17 cellular contexts compared by ENCODE assay signal in the genomic region with DNA sequence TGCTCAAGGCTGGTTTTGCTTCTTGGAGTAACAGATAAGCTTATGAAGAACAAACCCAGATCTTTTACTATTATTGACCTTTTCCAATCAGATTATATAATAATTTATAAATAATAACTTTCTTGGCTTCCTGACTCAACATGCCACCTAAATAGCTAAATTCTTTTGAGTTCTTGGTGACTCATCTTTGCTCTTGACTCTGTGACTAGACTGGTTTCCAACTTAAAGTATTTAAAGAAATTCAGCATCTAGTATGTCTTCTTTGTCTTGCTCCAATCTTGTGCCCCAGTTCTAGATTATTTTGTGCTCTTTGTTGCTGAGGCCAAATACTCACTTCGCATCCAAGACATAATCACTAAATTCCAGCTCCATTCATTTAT.
A peak's percentile ranks its signal among the peaks of the same experiment; 100 is the strongest.
DNase-seq lines count a peak whose midpoint lies in the region; ATAC-seq and TF ChIP-seq lines count a peak whose summit lies in the region.
"Had no signal": no experiment of that assay in that cellular context is flagged by ENCODE, and none has a peak within 500 bp of the region (broad histone marks: within the 10 kb centered on the region; RNA-seq: fewer than 3 reads in every experiment).

No MANE protein-coding gene starts in this region.

- H3K4me1 ChIP-seq in PC-3 (ENCODE audit: insufficient read depth, low read length): peaks cover 4% of the 10 kb centered on the region; the same call in 1 of the 2 replicates
- H3K4me1 ChIP-seq in parathyroid adenoma: peaks cover 66% of the 10 kb centered on the region
- no peaks in the 10 kb centered on the region for H3K4me1 ChIP-seq in tibial nerve
- H3K4me1 ChIP-seq in HAP-1: no peaks in the 10 kb centered on the region; the same call in 1 of the 2 replicates

- no TSS peak for BruUV-seq in PC-3 (replicated peaks; lab: Mats Ljungman, UMichigan)

- DNase-seq in GM03348 (ENCODE audit: low spot score) (peak; percentile 34), PC-3 (peak; percentile 50), SIG-M5 (lab: John Stamatoyannopoulos, UW) (no peak), tibial nerve (ENCODE audit: low spot score in 2 of 2) (no peak), HAP-1 (ENCODE audit: low spot score in 2 of 2) (no peak)
- no peak for DNase-seq in central memory CD8-positive, alpha-beta T cell (ENCODE audit: low spot score in 2 of 2)
- DNase-seq: activated naive CD4-positive, alpha-beta T cell; CD4-positive, alpha-beta T cell; central memory CD4-positive, alpha-beta T cell; kidney; NCI-H187 treated with DMSO at 0.1 percent for 48 hours; NCI-H524 treated with DMSO at 0.1 percent for 48 hours had no signal

- H3K4me2 ChIP-seq in PC-3 (ENCODE audit: low read length) (no peak overlapping the region), parathyroid adenoma (ENCODE audit: low read length) (no peak overlapping the region)

- H3K27me3 ChIP-seq in PC-3 (ENCODE audit: low read length) (no peaks in the 10 kb centered on the region), parathyroid adenoma (ENCODE audit: control insufficient read depth, insufficient read depth, low read length) (no peaks in the 10 kb centered on the region), tibial nerve (no peaks in the 10 kb centered on the region), HAP-1 (ENCODE audit: low read depth) (no peaks in the 10 kb centered on the region)

- H3K9me2 ChIP-seq in PC-3 (replicated peaks; ENCODE audit: low read length): 0 out of 2 replicates have a peak, but pooled peaks cover 3% of the 10 kb centered on the region

- 91 to 97% methylated on average over 1 of the region's 1 CpG for WGBS in tibial nerve, 2 donors

- H4K20me1 ChIP-seq in PC-3 (ENCODE audit: low read length): no peaks in the 10 kb centered on the region

- no peak overlapping the region for H3K27ac ChIP-seq in PC-3 (ENCODE audit: low read length)
- peak overlapping the region; percentile 14 for H3K27ac ChIP-seq in parathyroid adenoma
- no peak overlapping the region for H3K27ac ChIP-seq in tibial nerve
- H3K27ac ChIP-seq: HL-60 had no signal

- H3K4me1 Mint-ChIP-seq in central memory CD8-positive, alpha-beta T cell: peaks cover 47% of the 10 kb centered on the region

- no peak for TF ChIP-seq POLR2A in tibial nerve (IDR thresholded peaks at IDR 0.05)

- no peaks in the 10 kb centered on the region for H3K9me3 ChIP-seq in PC-3 (ENCODE audit: low read length)
- H3K9me3 ChIP-seq in parathyroid adenoma (ENCODE audit: control insufficient read depth, low read length): no peaks in the 10 kb centered on the region
- no peaks in the 10 kb centered on the region for H3K9me3 ChIP-seq in tibial nerve
- H3K9me3 ChIP-seq in HAP-1: no peaks in the 10 kb centered on the region

- peaks cover 1% of the 10 kb centered on the region for H3K36me3 Mint-ChIP-seq in central memory CD8-positive, alpha-beta T cell (ENCODE audit: insufficient read depth)
- H3K36me3 Mint-ChIP-seq: WTC11 had no signal

- CTCF ChIA-PET in PC-3 (lab: Charles Lee): interaction anchor here (0.6 kb wide), 1 partner anchor 82 kb away, joined by 3 read pairs; no protein-coding TSS in a partner anchor

- no peaks in the 10 kb centered on the region for H3K36me3 ChIP-seq in PC-3 (ENCODE audit: low read depth, low read length)
- H3K36me3 ChIP-seq in parathyroid adenoma (ENCODE audit: control insufficient read depth, insufficient read depth, low read length): no peaks in the 10 kb centered on the region
- H3K36me3 ChIP-seq in tibial nerve: no peaks in the 10 kb centered on the region
- H3K36me3 ChIP-seq in HAP-1 (replicated peaks): no peaks in the 10 kb centered on the region

- H3K4me3 Mint-ChIP-seq in central memory CD8-positive, alpha-beta T cell: no peak overlapping the region
- H3K4me3 Mint-ChIP-seq: CD4-positive, alpha-beta T cell; WTC11 had no signal

- no peaks in the 10 kb centered on the region for H3K9me3 Mint-ChIP-seq in central memory CD8-positive, alpha-beta T cell
- H3K9me3 Mint-ChIP-seq: CD4-positive, alpha-beta T cell; WTC11 had no signal

- H2AFZ ChIP-seq in PC-3 (ENCODE audit: low read length): no peak overlapping the region
- no peak overlapping the region for H2AFZ ChIP-seq in parathyroid adenoma

- in situ Hi-C loops in HAP-1 (cut with MboI; ENCODE audit: low sequenced_read_pairs): no loop called here

- no peak overlapping the region for H3K9ac ChIP-seq in PC-3 (ENCODE audit: low read length)
- no peak overlapping the region for H3K9ac ChIP-seq in parathyroid adenoma

- POLR2A ChIA-PET in PC-3 (lab: Charles Lee; ENCODE audit: unreplicated experiment): no interaction called here

- peak overlapping the region; percentile 72 for H3K27ac Mint-ChIP-seq in central memory CD8-positive, alpha-beta T cell (ENCODE audit: low read depth)
- H3K27ac Mint-ChIP-seq: CD4-positive, alpha-beta T cell; progenitor cell of endocrine pancreas; WTC11 had no signal

- H3K27me3 Mint-ChIP-seq in central memory CD8-positive, alpha-beta T cell: no peaks in the 10 kb centered on the region
- H3K27me3 Mint-ChIP-seq: CD4-positive, alpha-beta T cell; progenitor cell of endocrine pancreas had no signal

- H3K4me3 ChIP-seq in PC-3 (ENCODE audit: low read length) (no peak overlapping the region), parathyroid adenoma (ENCODE audit: low read depth, low read length) (no peak overlapping the region), tibial nerve (no peak overlapping the region), HAP-1 (no peak overlapping the region)

- no peak for TF ChIP-seq CTCF in PC-3 (conservative IDR thresholded peaks at IDR 0.05; ENCODE audit: low read depth, low read length)
- no peak for TF ChIP-seq CTCF in parathyroid adenoma (IDR thresholded peaks at IDR 0.05)
- no peak for TF ChIP-seq CTCF in tibial nerve (IDR thresholded peaks at IDR 0.05)

- intact Hi-C loops in PC-3 (cut with micrococcal nuclease): no loop called here

- ATAC-seq in PC-3 (no peak), HG02885 (IDR thresholded peaks at IDR 0.05; ENCODE audit: poor library complexity, unreplicated experiment) (no peak)
- ATAC-seq in central memory CD8-positive, alpha-beta T cell (replicated peaks; ENCODE audit: extremely low read depth, poor library complexity, severe bottlenecking): no peak
- ATAC-seq: WTC11 had no signal

- no peaks in the 10 kb centered on the region for H3F3A ChIP-seq in PC-3 (ENCODE audit: low read length, unreplicated experiment)

- H3K79me2 ChIP-seq in PC-3 (ENCODE audit: low read length) (no peaks in the 10 kb centered on the region), parathyroid adenoma (no peaks in the 10 kb centered on the region)

- TF ChIP-seq EP300 in tibial nerve (IDR thresholded peaks at IDR 0.05): no peak

Comparison
In these comparisons a context has a peak if more than half of its experiments do, and no peak if none do; other contexts are left out.
1. DNase-seq: peak in GM03348 (single experiment) and PC-3 (single experiment); none in central memory CD8-positive, alpha-beta T cell (0 of 2), SIG-M5 (single experiment), tibial nerve (0 of 2) and HAP-1 (0 of 2).